Comparison of ENCODE assay signal across 9 cellular contexts in genomic region chr4:7890635-7891393, GRCh38. TPM values are rescaled to one million over a fixed set of nuclear protein-coding genes. Genes with fewer than 3 reads are reported as not detected.
DNase-seq lines count a peak whose midpoint lies in the region; ATAC-seq and TF ChIP-seq lines count a peak whose summit lies in the region.
"Had no signal": no experiment of that assay in that cellular context is flagged by ENCODE, and none has a peak within 500 bp of the region (broad histone marks: within the 10 kb centered on the region; RNA-seq: fewer than 3 reads in every experiment).

No MANE protein-coding gene starts in this region.

- ATAC-seq in activated CD8-positive, alpha-beta memory T cell treated with anti-CD3 and anti-CD28 coated beads, Interleukin-2, amount 10 ng/mL, durations not matched to agents 7 days and 5 days, result no peak

- H3K36me3 Mint-ChIP-seq in nephron progenitor cell (ENCODE audit: low read depth), result peaks cover 39% of the 10 kb centered on the region
- H3K36me3 Mint-ChIP-seq in activated CD8-positive, alpha-beta memory T cell treated with anti-CD3 and anti-CD28 coated beads, Interleukin-2, amount 10 ng/mL, durations not matched to agents 7 days and 5 days, result peaks cover 10% of the 10 kb centered on the region

- peaks cover 36% of the 10 kb centered on the region for H3K9me3 Mint-ChIP-seq in nephron progenitor cell
- H3K9me3 Mint-ChIP-seq in activated CD8-positive, alpha-beta memory T cell treated with anti-CD3 and anti-CD28 coated beads, Interleukin-2, amount 10 ng/mL, durations not matched to agents 7 days and 5 days (ENCODE audit: low read depth), result peaks cover 5% of the 10 kb centered on the region

- H3K4me1 Mint-ChIP-seq in nephron progenitor cell, result peaks cover 58% of the 10 kb centered on the region
- H3K4me1 Mint-ChIP-seq in activated CD8-positive, alpha-beta memory T cell treated with anti-CD3 and anti-CD28 coated beads, Interleukin-2, amount 10 ng/mL, durations not matched to agents 7 days and 5 days, result peaks cover 4% of the 10 kb centered on the region

- CTCF ChIA-PET in activated CD8-positive, alpha-beta memory T cell treated with anti-CD3 and anti-CD28 coated beads, Interleukin-2, amount 10 ng/mL, durations not matched to agents 7 days and 5 days (lab: Charles Lee), result no interaction called here

- DNase-seq in DMS 273 (lab: John Stamatoyannopoulos, UW; ENCODE audit: unreplicated experiment), result peak; percentile 69
- peak; percentile 24 for DNase-seq in NCI-H2029 (lab: John Stamatoyannopoulos, UW)
- peak; percentile 82 for DNase-seq in dedifferentiated amniotic fluid mesenchymal stem cell (ENCODE audit: extremely low spot score)
- no peak for DNase-seq in nephron progenitor cell
- DNase-seq in SKM-1 treated with dmso at 0.1 percent for 144 hours (lab: John Stamatoyannopoulos, UW; ENCODE audit: unreplicated experiment), result no peak
- DNase-seq in Kasumi-1 (lab: John Stamatoyannopoulos, UW), result no peak
- DNase-seq in activated CD8-positive, alpha-beta memory T cell treated with anti-CD3 and anti-CD28 coated beads, Interleukin-2, amount 10 ng/mL, durations not matched to agents 7 days and 5 days, result no peak
- no peak for DNase-seq in activated CD8-positive, alpha-beta memory T cell treated with anti-CD3 and anti-CD28 coated beads, Interleukin-2, amount 50 U/mL, for 48 hours
- DNase-seq: T-helper 2 cell had no signal

- H3K4me3 Mint-ChIP-seq in nephron progenitor cell, result peak overlapping the region; percentile 53
- no peak overlapping the region for H3K4me3 Mint-ChIP-seq in activated CD8-positive, alpha-beta memory T cell treated with anti-CD3 and anti-CD28 coated beads, Interleukin-2, amount 10 ng/mL, durations not matched to agents 7 days and 5 days

- TF ChIP-seq CTCF in nephron progenitor cell (IDR thresholded peaks at IDR 0.05), result no peak

- peak overlapping the region; percentile 94 for H3K27ac Mint-ChIP-seq in nephron progenitor cell
- H3K27ac Mint-ChIP-seq in activated CD8-positive, alpha-beta memory T cell treated with anti-CD3 and anti-CD28 coated beads, Interleukin-2, amount 10 ng/mL, durations not matched to agents 7 days and 5 days, result no peak overlapping the region

- H3K27me3 Mint-ChIP-seq in nephron progenitor cell (ENCODE audit: low read depth, poor library complexity), result no peaks in the 10 kb centered on the region
- no peaks in the 10 kb centered on the region for H3K27me3 Mint-ChIP-seq in activated CD8-positive, alpha-beta memory T cell treated with anti-CD3 and anti-CD28 coated beads, Interleukin-2, amount 10 ng/mL, durations not matched to agents 7 days and 5 days

RNA-seq across cellular contexts. Expression of gene AFAP1, which starts 48.8 kb away (rescaled TPM):
- 1 to 10 TPM; 5.8 to 5.9 TPM for total RNA-seq in activated CD8-positive, alpha-beta memory T cell treated with anti-CD3 and anti-CD28 coated beads, Interleukin-2, amount 10 ng/mL, durations not matched to agents 7 days and 5 days

Comparison
In these comparisons a context has a peak if more than half of its experiments do, and no peak if none do; other contexts are left out.
1. DNase-seq: peak in DMS 273 (single experiment), NCI-H2029 (single experiment) and dedifferentiated amniotic fluid mesenchymal stem cell (single experiment); none in nephron progenitor cell (single experiment), SKM-1 treated with dmso at 0.1 percent for 144 hours (single experiment), Kasumi-1 (0 of 2), activated CD8-positive, alpha-beta memory T cell treated with anti-CD3 and anti-CD28 coated beads, Interleukin-2, amount 10 ng/mL, durations not matched to agents 7 days and 5 days (single experiment) and activated CD8-positive, alpha-beta memory T cell treated with anti-CD3 and anti-CD28 coated beads, Interleukin-2, amount 50 U/mL, for 48 hours (single experiment).